8 cellular contexts compared by ENCODE assay signal in the genomic region with DNA sequence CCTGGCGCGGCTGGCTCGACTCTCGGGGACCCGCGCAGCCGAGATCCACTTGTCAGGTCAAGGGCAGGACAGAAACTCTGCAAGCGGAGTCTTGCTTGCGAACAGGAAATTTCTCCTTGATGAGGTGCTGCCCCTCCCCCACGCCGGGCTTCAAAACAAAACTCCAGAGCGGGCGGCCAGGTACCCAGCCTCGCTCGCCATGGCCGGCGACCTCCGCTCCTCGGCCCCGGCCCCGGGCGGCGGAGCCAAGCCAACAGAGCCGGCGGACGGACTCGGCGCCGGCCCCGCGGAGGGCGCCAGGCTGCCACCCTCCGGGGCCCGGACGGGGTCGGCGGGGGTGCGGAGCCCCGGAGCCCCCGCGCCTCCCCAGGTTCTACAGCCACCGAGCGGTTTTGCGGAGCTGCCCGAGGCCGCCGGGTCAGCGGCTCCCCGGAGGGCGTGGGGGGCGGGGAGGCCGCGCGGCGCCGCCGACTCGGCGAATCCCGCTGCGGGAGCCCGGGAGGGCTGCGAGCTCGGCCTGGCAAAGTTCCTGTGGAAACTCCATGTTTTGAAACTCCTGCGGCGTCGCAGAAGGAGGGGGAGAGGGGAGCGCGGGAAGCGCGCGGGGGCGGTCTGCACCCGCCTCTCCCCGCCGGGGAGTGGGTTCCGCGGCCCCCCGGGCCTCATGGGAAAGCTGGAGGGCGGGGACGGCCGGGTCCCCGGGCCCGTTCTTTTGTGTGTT. TPM values are rescaled to one million over a fixed set of nuclear protein-coding genes. Genes with fewer than 3 reads are reported as not detected.
A peak's percentile ranks its signal among the peaks of the same experiment; 100 is the strongest.
DNase-seq lines count a peak whose midpoint lies in the region; ATAC-seq and TF ChIP-seq lines count a peak whose summit lies in the region.

No MANE protein-coding gene starts in this region.

- no peaks in the 10 kb centered on the region for H3K36me3 ChIP-seq in CD4-positive, CD25-positive, alpha-beta regulatory T cell (ENCODE audit: control insufficient read depth, insufficient read depth, low read length)
- no peaks in the 10 kb centered on the region for H3K36me3 ChIP-seq in neutrophil

- no peak overlapping the region for H3K27ac Mint-ChIP-seq in CD4-positive, CD25-positive, alpha-beta regulatory T cell

- ATAC-seq in CD4-positive, CD25-positive, alpha-beta regulatory T cell (ENCODE audit: low read depth in 2 of 2), result no peak
- ATAC-seq in SK-N-SH treated with all-trans-retinoic acid at 6 μM for 48 hours, result no peak
- no peak for ATAC-seq in HG03520 (IDR thresholded peaks at IDR 0.05; ENCODE audit: unreplicated experiment)
- no peak for ATAC-seq in GM19324 (IDR thresholded peaks at IDR 0.05; ENCODE audit: low FRiP score, unreplicated experiment)

- no peak for TF ChIP-seq CTCF in neutrophil (IDR thresholded peaks at IDR 0.05)

- peaks cover 0 to 6% (median 0%) of the 10 kb centered on the region in 7 donors for H3K9me3 Mint-ChIP-seq in CD4-positive, CD25-positive, alpha-beta regulatory T cell

- no peaks in the 10 kb centered on the region for H3K27me3 ChIP-seq in CD4-positive, CD25-positive, alpha-beta regulatory T cell (ENCODE audit: control insufficient read depth, insufficient read depth, low read length)
- H3K27me3 ChIP-seq in neutrophil, result peaks cover 29% of the 10 kb centered on the region

- H3K27ac ChIP-seq in CD4-positive, CD25-positive, alpha-beta regulatory T cell (ENCODE audit: insufficient read depth, low read length, poor library complexity, severe bottlenecking), result no peak overlapping the region
- H3K27ac ChIP-seq in neutrophil, result no peak overlapping the region

- H3K27me3 Mint-ChIP-seq in CD4-positive, CD25-positive, alpha-beta regulatory T cell, result peaks cover 4% of the 10 kb centered on the region

- H3K4me3 ChIP-seq in CD4-positive, CD25-positive, alpha-beta regulatory T cell (ENCODE audit: low read depth, low read length), result no peak overlapping the region
- peak overlapping the region; percentile 59 to 61 for H3K4me3 ChIP-seq in neutrophil (ENCODE audit: low read depth in 1 of 2, low read length in 1 of 2)

- CTCF ChIA-PET in HEK293T (lab: Yijun Ruan, JAX), result interaction anchor here (0.8 to 1.3 kb wide), 2 partner anchors 40 to 44 kb away, joined by 3 to 4 read pairs; no protein-coding TSS in a partner anchor

- H3K4me1 ChIP-seq in CD4-positive, CD25-positive, alpha-beta regulatory T cell (ENCODE audit: control insufficient read depth, insufficient read depth, low read length, poor library complexity, severe bottlenecking), result peaks cover 29% of the 10 kb centered on the region
- peaks cover 28 to 35% of the 10 kb centered on the region in 2 experiments for H3K4me1 ChIP-seq in neutrophil (ENCODE audit: control insufficient read depth in 1 of 2, insufficient read depth in 1 of 2, low read depth in 1 of 2, low read length in 1 of 2)

- peak in 1 of 3 donors; percentile 28 for DNase-seq in CD4-positive, CD25-positive, alpha-beta regulatory T cell
- DNase-seq in HEK293T (ENCODE audit: extremely low spot score) (peak; percentile 50), fibroblast of peridontal ligament (ENCODE audit: extremely low read depth) (peak; percentile 45), HPDE6-E6E7 (ENCODE audit: extremely low spot score) (no peak)

- H3K4me3 Mint-ChIP-seq in CD4-positive, CD25-positive, alpha-beta regulatory T cell, result peak overlapping the region in 3 of 4 donors; percentile 46 to 90 (median 49)

- POLR2A ChIA-PET in HEK293T (lab: Yijun Ruan, JAX), result interaction anchor here (0.8 to 3.9 kb wide), 8 partner anchors 13 to 96 kb away, joined by 3 to 31 read pairs (median 3); no protein-coding TSS in a partner anchor

- no peaks in the 10 kb centered on the region for H3K9me3 ChIP-seq in CD4-positive, CD25-positive, alpha-beta regulatory T cell (ENCODE audit: control insufficient read depth in 2 of 2, low read length in 2 of 2)
- H3K9me3 ChIP-seq in neutrophil, result no peaks in the 10 kb centered on the region

- no peaks in the 10 kb centered on the region for H3K36me3 Mint-ChIP-seq in CD4-positive, CD25-positive, alpha-beta regulatory T cell

- peaks cover 0 to 17% (median 1%) of the 10 kb centered on the region in 4 donors for H3K4me1 Mint-ChIP-seq in CD4-positive, CD25-positive, alpha-beta regulatory T cell

TF ChIP-seq in HEK293T, 16 proteins besides CTCF, POLR2A, EP300 and RAD21:
- TF ChIP-seq L3MBTL2 (conservative IDR thresholded peaks at IDR 0.05), result 0 out of 2 replicates have a peak, but pooled peaks have one; percentile 16
- no peak for TF ChIP-seq SUZ12 (IDR thresholded peaks at IDR 0.05)
- 0 out of 2 replicates have a peak, but pooled peaks have one; percentile 29 for TF ChIP-seq ARNT (IDR thresholded peaks at IDR 0.05)

TF ChIP-seq in SK-N-SH treated with all-trans-retinoic acid at 6 μM for 48 hours, 23 proteins besides CTCF, POLR2A, EP300 and RAD21:
- TF ChIP-seq, protein P1, sequence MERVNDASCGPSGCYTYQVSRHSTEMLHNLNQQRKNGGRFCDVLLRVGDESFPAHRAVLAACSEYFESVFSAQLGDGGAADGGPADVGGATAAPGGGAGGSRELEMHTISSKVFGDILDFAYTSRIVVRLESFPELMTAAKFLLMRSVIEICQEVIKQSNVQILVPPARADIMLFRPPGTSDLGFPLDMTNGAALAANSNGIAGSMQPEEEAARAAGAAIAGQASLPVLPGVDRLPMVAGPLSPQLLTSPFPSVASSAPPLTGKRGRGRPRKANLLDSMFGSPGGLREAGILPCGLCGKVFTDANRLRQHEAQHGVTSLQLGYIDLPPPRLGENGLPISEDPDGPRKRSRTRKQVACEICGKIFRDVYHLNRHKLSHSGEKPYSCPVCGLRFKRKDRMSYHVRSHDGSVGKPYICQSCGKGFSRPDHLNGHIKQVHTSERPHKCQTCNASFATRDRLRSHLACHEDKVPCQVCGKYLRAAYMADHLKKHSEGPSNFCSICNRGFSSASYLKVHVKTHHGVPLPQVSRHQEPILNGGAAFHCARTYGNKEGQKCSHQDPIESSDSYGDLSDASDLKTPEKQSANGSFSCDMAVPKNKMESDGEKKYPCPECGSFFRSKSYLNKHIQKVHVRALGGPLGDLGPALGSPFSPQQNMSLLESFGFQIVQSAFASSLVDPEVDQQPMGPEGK (CRISPR knock-in tag; IDR thresholded peaks at IDR 0.05; ENCODE audit: borderline replicate concordance), result peak; percentile 46; the same call in 1 of the 2 replicates
- TF ChIP-seq BACH2 (CRISPR knock-in tag; IDR thresholded peaks at IDR 0.05; ENCODE audit: borderline replicate concordance), result no peak

RNA-seq across cellular contexts. Expression of a gene that starts 11.7 kb away (rescaled TPM):
- total RNA-seq in CD4-positive, CD25-positive, alpha-beta regulatory T cell, result 38.0 TPM
- polyA plus RNA-seq in CD4-positive, CD25-positive, alpha-beta regulatory T cell, result 1 to 10 TPM; 2.5 to 5.3 (median 3.2) TPM
